In the genomic region with DNA sequence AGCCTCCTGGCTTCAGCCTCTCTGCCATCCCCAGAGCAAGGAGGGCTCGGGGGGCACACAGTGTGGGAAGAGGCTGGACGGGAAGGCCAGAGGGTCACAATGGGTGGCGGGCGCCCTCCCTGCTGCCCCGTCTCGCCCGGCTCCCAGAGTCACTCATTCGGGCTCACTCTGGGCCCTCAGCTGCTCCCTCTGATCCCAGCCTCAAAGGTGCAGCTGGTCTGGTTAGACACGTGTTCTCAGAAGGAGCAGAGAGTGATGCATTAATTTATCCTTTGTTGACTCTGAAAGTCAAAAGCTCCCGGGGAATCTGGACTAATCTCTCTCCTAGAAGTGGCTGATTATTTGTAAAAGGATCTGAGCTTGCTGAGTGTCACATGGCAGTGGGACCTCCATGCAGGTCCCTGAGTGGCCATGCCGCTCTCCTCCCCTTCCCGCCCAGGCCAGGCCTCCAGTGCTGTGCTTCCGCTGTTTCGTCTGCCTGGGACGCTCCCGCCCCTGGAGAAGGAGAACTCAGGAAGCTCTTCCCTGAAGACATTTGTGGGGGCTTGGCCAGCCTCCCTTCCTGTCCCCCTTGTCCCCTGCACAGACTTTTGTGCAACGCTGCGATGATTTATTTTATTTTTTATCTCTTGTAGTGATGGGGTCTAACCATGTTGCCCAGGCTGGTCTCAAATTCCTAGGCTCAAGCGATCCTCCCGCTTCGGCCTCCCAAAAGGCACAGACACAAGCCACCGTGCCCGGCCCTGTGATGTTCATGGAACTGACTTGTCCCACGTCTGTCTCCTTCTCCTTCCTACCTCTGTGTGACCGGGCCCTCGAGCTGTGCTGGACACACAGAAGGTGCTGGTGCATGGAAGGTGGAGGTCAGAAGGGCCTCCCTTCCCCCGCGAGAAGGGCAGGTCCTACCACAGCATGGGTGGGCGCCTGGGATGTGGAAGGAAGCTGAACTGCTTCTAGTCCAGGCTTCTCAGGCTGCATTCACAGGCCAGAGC, we compare ENCODE assay signal across 1 cellular context.
TF ChIP-seq lines count a peak whose summit lies in the region.

No MANE protein-coding gene starts in this region.

TF ChIP-seq in K562, 482 proteins besides CTCF, POLR2A, EP300 and RAD21 (continued from another document and continues in another):
- TF ChIP-seq, protein P1, sequence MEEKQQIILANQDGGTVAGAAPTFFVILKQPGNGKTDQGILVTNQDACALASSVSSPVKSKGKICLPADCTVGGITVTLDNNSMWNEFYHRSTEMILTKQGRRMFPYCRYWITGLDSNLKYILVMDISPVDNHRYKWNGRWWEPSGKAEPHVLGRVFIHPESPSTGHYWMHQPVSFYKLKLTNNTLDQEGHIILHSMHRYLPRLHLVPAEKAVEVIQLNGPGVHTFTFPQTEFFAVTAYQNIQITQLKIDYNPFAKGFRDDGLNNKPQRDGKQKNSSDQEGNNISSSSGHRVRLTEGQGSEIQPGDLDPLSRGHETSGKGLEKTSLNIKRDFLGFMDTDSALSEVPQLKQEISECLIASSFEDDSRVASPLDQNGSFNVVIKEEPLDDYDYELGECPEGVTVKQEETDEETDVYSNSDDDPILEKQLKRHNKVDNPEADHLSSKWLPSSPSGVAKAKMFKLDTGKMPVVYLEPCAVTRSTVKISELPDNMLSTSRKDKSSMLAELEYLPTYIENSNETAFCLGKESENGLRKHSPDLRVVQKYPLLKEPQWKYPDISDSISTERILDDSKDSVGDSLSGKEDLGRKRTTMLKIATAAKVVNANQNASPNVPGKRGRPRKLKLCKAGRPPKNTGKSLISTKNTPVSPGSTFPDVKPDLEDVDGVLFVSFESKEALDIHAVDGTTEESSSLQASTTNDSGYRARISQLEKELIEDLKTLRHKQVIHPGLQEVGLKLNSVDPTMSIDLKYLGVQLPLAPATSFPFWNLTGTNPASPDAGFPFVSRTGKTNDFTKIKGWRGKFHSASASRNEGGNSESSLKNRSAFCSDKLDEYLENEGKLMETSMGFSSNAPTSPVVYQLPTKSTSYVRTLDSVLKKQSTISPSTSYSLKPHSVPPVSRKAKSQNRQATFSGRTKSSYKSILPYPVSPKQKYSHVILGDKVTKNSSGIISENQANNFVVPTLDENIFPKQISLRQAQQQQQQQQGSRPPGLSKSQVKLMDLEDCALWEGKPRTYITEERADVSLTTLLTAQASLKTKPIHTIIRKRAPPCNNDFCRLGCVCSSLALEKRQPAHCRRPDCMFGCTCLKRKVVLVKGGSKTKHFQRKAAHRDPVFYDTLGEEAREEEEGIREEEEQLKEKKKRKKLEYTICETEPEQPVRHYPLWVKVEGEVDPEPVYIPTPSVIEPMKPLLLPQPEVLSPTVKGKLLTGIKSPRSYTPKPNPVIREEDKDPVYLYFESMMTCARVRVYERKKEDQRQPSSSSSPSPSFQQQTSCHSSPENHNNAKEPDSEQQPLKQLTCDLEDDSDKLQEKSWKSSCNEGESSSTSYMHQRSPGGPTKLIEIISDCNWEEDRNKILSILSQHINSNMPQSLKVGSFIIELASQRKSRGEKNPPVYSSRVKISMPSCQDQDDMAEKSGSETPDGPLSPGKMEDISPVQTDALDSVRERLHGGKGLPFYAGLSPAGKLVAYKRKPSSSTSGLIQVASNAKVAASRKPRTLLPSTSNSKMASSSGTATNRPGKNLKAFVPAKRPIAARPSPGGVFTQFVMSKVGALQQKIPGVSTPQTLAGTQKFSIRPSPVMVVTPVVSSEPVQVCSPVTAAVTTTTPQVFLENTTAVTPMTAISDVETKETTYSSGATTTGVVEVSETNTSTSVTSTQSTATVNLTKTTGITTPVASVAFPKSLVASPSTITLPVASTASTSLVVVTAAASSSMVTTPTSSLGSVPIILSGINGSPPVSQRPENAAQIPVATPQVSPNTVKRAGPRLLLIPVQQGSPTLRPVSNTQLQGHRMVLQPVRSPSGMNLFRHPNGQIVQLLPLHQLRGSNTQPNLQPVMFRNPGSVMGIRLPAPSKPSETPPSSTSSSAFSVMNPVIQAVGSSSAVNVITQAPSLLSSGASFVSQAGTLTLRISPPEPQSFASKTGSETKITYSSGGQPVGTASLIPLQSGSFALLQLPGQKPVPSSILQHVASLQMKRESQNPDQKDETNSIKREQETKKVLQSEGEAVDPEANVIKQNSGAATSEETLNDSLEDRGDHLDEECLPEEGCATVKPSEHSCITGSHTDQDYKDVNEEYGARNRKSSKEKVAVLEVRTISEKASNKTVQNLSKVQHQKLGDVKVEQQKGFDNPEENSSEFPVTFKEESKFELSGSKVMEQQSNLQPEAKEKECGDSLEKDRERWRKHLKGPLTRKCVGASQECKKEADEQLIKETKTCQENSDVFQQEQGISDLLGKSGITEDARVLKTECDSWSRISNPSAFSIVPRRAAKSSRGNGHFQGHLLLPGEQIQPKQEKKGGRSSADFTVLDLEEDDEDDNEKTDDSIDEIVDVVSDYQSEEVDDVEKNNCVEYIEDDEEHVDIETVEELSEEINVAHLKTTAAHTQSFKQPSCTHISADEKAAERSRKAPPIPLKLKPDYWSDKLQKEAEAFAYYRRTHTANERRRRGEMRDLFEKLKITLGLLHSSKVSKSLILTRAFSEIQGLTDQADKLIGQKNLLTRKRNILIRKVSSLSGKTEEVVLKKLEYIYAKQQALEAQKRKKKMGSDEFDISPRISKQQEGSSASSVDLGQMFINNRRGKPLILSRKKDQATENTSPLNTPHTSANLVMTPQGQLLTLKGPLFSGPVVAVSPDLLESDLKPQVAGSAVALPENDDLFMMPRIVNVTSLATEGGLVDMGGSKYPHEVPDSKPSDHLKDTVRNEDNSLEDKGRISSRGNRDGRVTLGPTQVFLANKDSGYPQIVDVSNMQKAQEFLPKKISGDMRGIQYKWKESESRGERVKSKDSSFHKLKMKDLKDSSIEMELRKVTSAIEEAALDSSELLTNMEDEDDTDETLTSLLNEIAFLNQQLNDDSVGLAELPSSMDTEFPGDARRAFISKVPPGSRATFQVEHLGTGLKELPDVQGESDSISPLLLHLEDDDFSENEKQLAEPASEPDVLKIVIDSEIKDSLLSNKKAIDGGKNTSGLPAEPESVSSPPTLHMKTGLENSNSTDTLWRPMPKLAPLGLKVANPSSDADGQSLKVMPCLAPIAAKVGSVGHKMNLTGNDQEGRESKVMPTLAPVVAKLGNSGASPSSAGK (IDR thresholded peaks at IDR 0.05), result 0 out of 2 replicates have a peak, but pooled peaks have one; percentile 26
- TF ChIP-seq, protein P2, sequence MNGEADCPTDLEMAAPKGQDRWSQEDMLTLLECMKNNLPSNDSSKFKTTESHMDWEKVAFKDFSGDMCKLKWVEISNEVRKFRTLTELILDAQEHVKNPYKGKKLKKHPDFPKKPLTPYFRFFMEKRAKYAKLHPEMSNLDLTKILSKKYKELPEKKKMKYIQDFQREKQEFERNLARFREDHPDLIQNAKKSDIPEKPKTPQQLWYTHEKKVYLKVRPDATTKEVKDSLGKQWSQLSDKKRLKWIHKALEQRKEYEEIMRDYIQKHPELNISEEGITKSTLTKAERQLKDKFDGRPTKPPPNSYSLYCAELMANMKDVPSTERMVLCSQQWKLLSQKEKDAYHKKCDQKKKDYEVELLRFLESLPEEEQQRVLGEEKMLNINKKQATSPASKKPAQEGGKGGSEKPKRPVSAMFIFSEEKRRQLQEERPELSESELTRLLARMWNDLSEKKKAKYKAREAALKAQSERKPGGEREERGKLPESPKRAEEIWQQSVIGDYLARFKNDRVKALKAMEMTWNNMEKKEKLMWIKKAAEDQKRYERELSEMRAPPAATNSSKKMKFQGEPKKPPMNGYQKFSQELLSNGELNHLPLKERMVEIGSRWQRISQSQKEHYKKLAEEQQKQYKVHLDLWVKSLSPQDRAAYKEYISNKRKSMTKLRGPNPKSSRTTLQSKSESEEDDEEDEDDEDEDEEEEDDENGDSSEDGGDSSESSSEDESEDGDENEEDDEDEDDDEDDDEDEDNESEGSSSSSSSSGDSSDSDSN (IDR thresholded peaks at IDR 0.05; ENCODE audit: borderline replicate concordance in 1 of 2, low read depth in 2 of 2, low read length in 2 of 2), result no peak
- TF ChIP-seq, protein P3, sequence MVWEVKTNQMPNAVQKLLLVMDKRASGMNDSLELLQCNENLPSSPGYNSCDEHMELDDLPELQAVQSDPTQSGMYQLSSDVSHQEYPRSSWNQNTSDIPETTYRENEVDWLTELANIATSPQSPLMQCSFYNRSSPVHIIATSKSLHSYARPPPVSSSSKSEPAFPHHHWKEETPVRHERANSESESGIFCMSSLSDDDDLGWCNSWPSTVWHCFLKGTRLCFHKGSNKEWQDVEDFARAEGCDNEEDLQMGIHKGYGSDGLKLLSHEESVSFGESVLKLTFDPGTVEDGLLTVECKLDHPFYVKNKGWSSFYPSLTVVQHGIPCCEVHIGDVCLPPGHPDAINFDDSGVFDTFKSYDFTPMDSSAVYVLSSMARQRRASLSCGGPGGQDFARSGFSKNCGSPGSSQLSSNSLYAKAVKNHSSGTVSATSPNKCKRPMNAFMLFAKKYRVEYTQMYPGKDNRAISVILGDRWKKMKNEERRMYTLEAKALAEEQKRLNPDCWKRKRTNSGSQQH (CRISPR knock-in tag; IDR thresholded peaks at IDR 0.05), result no peak
- TF ChIP-seq, protein P4, sequence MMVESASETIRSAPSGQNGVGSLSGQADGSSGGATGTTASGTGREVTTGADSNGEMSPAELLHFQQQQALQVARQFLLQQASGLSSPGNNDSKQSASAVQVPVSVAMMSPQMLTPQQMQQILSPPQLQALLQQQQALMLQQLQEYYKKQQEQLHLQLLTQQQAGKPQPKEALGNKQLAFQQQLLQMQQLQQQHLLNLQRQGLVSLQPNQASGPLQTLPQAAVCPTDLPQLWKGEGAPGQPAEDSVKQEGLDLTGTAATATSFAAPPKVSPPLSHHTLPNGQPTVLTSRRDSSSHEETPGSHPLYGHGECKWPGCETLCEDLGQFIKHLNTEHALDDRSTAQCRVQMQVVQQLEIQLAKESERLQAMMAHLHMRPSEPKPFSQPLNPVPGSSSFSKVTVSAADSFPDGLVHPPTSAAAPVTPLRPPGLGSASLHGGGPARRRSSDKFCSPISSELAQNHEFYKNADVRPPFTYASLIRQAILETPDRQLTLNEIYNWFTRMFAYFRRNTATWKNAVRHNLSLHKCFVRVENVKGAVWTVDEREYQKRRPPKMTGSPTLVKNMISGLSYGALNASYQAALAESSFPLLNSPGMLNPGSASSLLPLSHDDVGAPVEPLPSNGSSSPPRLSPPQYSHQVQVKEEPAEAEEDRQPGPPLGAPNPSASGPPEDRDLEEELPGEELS (CRISPR knock-in tag; IDR thresholded peaks at IDR 0.05; ENCODE audit: borderline replicate concordance), result no peak
- TF ChIP-seq, protein P5, sequence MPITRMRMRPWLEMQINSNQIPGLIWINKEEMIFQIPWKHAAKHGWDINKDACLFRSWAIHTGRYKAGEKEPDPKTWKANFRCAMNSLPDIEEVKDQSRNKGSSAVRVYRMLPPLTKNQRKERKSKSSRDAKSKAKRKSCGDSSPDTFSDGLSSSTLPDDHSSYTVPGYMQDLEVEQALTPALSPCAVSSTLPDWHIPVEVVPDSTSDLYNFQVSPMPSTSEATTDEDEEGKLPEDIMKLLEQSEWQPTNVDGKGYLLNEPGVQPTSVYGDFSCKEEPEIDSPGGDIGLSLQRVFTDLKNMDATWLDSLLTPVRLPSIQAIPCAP (CRISPR knock-in tag; IDR thresholded peaks at IDR 0.05; ENCODE audit: borderline replicate concordance), result no peak
- TF ChIP-seq, protein P6, sequence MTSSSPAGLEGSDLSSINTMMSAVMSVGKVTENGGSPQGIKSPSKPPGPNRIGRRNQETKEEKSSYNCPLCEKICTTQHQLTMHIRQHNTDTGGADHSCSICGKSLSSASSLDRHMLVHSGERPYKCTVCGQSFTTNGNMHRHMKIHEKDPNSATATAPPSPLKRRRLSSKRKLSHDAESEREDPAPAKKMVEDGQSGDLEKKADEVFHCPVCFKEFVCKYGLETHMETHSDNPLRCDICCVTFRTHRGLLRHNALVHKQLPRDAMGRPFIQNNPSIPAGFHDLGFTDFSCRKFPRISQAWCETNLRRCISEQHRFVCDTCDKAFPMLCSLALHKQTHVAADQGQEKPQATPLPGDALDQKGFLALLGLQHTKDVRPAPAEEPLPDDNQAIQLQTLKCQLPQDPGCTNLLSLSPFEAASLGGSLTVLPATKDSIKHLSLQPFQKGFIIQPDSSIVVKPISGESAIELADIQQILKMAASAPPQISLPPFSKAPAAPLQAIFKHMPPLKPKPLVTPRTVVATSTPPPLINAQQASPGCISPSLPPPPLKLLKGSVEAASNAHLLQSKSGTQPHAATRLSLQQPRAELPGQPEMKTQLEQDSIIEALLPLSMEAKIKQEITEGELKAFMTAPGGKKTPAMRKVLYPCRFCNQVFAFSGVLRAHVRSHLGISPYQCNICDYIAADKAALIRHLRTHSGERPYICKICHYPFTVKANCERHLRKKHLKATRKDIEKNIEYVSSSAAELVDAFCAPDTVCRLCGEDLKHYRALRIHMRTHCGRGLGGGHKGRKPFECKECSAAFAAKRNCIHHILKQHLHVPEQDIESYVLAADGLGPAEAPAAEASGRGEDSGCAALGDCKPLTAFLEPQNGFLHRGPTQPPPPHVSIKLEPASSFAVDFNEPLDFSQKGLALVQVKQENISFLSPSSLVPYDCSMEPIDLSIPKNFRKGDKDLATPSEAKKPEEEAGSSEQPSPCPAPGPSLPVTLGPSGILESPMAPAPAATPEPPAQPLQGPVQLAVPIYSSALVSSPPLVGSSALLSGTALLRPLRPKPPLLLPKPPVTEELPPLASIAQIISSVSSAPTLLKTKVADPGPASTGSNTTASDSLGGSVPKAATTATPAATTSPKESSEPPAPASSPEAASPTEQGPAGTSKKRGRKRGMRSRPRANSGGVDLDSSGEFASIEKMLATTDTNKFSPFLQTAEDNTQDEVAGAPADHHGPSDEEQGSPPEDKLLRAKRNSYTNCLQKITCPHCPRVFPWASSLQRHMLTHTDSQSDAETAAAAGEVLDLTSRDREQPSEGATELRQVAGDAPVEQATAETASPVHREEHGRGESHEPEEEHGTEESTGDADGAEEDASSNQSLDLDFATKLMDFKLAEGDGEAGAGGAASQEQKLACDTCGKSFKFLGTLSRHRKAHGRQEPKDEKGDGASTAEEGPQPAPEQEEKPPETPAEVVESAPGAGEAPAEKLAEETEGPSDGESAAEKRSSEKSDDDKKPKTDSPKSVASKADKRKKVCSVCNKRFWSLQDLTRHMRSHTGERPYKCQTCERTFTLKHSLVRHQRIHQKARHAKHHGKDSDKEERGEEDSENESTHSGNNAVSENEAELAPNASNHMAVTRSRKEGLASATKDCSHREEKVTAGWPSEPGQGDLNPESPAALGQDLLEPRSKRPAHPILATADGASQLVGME (CRISPR knock-in tag; IDR thresholded peaks at IDR 0.05), result no peak
- TF ChIP-seq, protein P7, sequence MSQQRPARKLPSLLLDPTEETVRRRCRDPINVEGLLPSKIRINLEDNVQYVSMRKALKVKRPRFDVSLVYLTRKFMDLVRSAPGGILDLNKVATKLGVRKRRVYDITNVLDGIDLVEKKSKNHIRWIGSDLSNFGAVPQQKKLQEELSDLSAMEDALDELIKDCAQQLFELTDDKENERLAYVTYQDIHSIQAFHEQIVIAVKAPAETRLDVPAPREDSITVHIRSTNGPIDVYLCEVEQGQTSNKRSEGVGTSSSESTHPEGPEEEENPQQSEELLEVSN (IDR thresholded peaks at IDR 0.05; ENCODE audit: borderline replicate concordance in 1 of 2, extremely low read depth in 1 of 2, insufficient read depth in 1 of 2, insufficient read length in 1 of 2, low read depth in 1 of 2, low read length in 1 of 2, poor library complexity in 1 of 2, severe bottlenecking in 1 of 2), result peak; percentile 32 to 65
- TF ChIP-seq ZNF134 (CRISPR knock-in tag; conservative IDR thresholded peaks at IDR 0.05) (no peak), TAL1 (IDR thresholded peaks at IDR 0.05) (no peak), SP1 (CRISPR knock-in tag; IDR thresholded peaks at IDR 0.05) (no peak)
